8 cellular contexts compared by ENCODE assay signal in the genomic region with DNA sequence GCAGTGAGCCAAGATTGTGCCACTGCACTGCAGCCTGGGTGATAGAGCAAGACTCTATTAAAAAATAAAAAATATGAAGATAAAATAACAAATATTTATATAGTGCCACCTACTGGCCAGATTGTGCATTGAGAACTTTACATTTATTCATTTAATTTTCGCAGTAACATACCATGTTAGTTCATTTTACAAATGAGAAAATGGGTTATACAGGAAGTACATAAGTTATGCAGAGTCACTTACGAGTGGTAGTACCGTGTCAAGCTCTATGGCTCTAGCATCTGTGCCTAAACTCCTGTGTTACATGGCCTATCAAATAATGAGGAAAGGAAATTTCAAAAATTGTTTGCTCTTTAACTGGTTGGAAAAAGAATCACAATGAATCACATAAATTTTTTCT. TPM values are rescaled to one million over a fixed set of nuclear protein-coding genes. Genes with fewer than 3 reads are reported as not detected.
DNase-seq lines count a peak whose midpoint lies in the region; ATAC-seq and TF ChIP-seq lines count a peak whose summit lies in the region.

No MANE protein-coding gene starts in this region.

- H3K9me3 ChIP-seq in neutrophil: no peaks in the 10 kb centered on the region

- peaks cover 88% of the 10 kb centered on the region for H3K36me3 ChIP-seq in neutrophil

- no peak for DNase-seq in activated T-cell treated with anti-CD3 and anti-CD28 coated beads, Interleukin-2, amount 50 U/mL, for 72 hours
- no peak for DNase-seq in activated T-cell treated with anti-CD3 and anti-CD28 coated beads, Interleukin-2, amount 50 U/mL, for 1 hour
- DNase-seq in NCI-H2227 (lab: John Stamatoyannopoulos, UW; ENCODE audit: unreplicated experiment) (peak; percentile 42), dermis microvascular lymphatic vessel endothelial cell (ENCODE audit: low read depth in 2 of 2) (peak; percentile 11 to 30), cerebellar nuclear complex (lab: John Stamatoyannopoulos, UW) (no peak)

- H3K27ac Mint-ChIP-seq in activated T-cell treated with anti-CD3 and anti-CD28 coated beads, Interleukin-2, amount 50 U/mL, for 72 hours: peak overlapping the region; percentile 83

- H3K36me3 Mint-ChIP-seq in activated T-cell treated with anti-CD3 and anti-CD28 coated beads, Interleukin-2, amount 50 U/mL, for 72 hours (ENCODE audit: insufficient read depth in 2 of 2): peaks cover 2 to 26% of the 10 kb centered on the region in 2 donors

- no peaks in the 10 kb centered on the region for H3K27me3 Mint-ChIP-seq in activated T-cell treated with anti-CD3 and anti-CD28 coated beads, Interleukin-2, amount 50 U/mL, for 72 hours (ENCODE audit: low read depth)

- peak; percentile 73 for TF ChIP-seq CTCF in neutrophil (IDR thresholded peaks at IDR 0.05)

- H3K27ac ChIP-seq in neutrophil: no peak overlapping the region

- H3K4me3 ChIP-seq in neutrophil (ENCODE audit: low read depth in 1 of 2, low read length in 1 of 2): no peak overlapping the region

- peaks cover 3% of the 10 kb centered on the region for H3K4me1 Mint-ChIP-seq in activated T-cell treated with anti-CD3 and anti-CD28 coated beads, Interleukin-2, amount 50 U/mL, for 72 hours (ENCODE audit: low read depth)

- no peaks in the 10 kb centered on the region for H3K9me3 Mint-ChIP-seq in activated T-cell treated with anti-CD3 and anti-CD28 coated beads, Interleukin-2, amount 50 U/mL, for 72 hours

- H3K4me3 Mint-ChIP-seq in activated T-cell treated with anti-CD3 and anti-CD28 coated beads, Interleukin-2, amount 50 U/mL, for 72 hours: no peak overlapping the region

- ATAC-seq in activated T-cell treated with anti-CD3 and anti-CD28 coated beads, Interleukin-2, amount 50 U/mL, for 72 hours (replicated peaks in 1 of 2): no peak
- ATAC-seq in GM19324 (IDR thresholded peaks at IDR 0.05; ENCODE audit: low FRiP score, unreplicated experiment) (no peak), GM18873 (IDR thresholded peaks at IDR 0.05; ENCODE audit: low FRiP score, unreplicated experiment) (no peak)

- no peaks in the 10 kb centered on the region for H3K27me3 ChIP-seq in neutrophil

- H3K4me1 ChIP-seq in neutrophil (ENCODE audit: control insufficient read depth in 1 of 2, insufficient read depth in 1 of 2, low read depth in 1 of 2, low read length in 1 of 2): no peaks in the 10 kb centered on the region

RNA-seq across cellular contexts. Expression of a gene that starts 27.9 kb away (rescaled TPM):
- total RNA-seq in activated T-cell treated with anti-CD3 and anti-CD28 coated beads, Interleukin-2, amount 50 U/mL, for 72 hours: 10 to 100 TPM; 50.4 to 58.3 TPM
- 22.4 and 23.2 TPM in 2 replicates for total RNA-seq in dermis microvascular lymphatic vessel endothelial cell

Comparison
In these comparisons a context has a peak if more than half of its experiments do, and no peak if none do; other contexts are left out.
1. DNase-seq: peak in NCI-H2227 (single experiment) and dermis microvascular lymphatic vessel endothelial cell (2 of 2); none in activated T-cell treated with anti-CD3 and anti-CD28 coated beads, Interleukin-2, amount 50 U/mL, for 72 hours (0 of 2), activated T-cell treated with anti-CD3 and anti-CD28 coated beads, Interleukin-2, amount 50 U/mL, for 1 hour (single experiment) and cerebellar nuclear complex (0 of 2).